ENCODE assay signal across 1 cellular context in the genomic region with DNA sequence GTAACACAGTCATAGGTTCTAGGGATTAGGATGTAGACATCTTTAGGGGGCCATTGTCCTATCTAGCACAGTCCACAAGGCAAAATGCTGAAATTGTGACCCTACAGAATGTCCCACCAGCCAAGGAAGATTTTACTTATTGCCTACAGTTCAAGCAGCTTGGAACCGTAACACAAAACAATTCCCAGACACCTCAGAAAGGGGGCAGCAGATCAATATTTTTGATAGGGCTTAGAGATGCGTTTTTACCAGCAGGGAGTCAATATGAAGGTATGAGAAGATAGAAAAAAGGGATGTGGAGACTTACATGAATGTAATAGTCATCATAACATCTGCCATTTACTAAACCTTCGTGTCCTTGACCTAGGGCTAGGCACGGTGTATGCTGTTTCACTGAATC.
TF ChIP-seq lines count a peak whose summit lies in the region.

No MANE protein-coding gene starts in this region.

TF ChIP-seq in H1, 55 proteins besides CTCF, POLR2A, EP300 and RAD21 (continued from another document):
- TF ChIP-seq, protein P1, sequence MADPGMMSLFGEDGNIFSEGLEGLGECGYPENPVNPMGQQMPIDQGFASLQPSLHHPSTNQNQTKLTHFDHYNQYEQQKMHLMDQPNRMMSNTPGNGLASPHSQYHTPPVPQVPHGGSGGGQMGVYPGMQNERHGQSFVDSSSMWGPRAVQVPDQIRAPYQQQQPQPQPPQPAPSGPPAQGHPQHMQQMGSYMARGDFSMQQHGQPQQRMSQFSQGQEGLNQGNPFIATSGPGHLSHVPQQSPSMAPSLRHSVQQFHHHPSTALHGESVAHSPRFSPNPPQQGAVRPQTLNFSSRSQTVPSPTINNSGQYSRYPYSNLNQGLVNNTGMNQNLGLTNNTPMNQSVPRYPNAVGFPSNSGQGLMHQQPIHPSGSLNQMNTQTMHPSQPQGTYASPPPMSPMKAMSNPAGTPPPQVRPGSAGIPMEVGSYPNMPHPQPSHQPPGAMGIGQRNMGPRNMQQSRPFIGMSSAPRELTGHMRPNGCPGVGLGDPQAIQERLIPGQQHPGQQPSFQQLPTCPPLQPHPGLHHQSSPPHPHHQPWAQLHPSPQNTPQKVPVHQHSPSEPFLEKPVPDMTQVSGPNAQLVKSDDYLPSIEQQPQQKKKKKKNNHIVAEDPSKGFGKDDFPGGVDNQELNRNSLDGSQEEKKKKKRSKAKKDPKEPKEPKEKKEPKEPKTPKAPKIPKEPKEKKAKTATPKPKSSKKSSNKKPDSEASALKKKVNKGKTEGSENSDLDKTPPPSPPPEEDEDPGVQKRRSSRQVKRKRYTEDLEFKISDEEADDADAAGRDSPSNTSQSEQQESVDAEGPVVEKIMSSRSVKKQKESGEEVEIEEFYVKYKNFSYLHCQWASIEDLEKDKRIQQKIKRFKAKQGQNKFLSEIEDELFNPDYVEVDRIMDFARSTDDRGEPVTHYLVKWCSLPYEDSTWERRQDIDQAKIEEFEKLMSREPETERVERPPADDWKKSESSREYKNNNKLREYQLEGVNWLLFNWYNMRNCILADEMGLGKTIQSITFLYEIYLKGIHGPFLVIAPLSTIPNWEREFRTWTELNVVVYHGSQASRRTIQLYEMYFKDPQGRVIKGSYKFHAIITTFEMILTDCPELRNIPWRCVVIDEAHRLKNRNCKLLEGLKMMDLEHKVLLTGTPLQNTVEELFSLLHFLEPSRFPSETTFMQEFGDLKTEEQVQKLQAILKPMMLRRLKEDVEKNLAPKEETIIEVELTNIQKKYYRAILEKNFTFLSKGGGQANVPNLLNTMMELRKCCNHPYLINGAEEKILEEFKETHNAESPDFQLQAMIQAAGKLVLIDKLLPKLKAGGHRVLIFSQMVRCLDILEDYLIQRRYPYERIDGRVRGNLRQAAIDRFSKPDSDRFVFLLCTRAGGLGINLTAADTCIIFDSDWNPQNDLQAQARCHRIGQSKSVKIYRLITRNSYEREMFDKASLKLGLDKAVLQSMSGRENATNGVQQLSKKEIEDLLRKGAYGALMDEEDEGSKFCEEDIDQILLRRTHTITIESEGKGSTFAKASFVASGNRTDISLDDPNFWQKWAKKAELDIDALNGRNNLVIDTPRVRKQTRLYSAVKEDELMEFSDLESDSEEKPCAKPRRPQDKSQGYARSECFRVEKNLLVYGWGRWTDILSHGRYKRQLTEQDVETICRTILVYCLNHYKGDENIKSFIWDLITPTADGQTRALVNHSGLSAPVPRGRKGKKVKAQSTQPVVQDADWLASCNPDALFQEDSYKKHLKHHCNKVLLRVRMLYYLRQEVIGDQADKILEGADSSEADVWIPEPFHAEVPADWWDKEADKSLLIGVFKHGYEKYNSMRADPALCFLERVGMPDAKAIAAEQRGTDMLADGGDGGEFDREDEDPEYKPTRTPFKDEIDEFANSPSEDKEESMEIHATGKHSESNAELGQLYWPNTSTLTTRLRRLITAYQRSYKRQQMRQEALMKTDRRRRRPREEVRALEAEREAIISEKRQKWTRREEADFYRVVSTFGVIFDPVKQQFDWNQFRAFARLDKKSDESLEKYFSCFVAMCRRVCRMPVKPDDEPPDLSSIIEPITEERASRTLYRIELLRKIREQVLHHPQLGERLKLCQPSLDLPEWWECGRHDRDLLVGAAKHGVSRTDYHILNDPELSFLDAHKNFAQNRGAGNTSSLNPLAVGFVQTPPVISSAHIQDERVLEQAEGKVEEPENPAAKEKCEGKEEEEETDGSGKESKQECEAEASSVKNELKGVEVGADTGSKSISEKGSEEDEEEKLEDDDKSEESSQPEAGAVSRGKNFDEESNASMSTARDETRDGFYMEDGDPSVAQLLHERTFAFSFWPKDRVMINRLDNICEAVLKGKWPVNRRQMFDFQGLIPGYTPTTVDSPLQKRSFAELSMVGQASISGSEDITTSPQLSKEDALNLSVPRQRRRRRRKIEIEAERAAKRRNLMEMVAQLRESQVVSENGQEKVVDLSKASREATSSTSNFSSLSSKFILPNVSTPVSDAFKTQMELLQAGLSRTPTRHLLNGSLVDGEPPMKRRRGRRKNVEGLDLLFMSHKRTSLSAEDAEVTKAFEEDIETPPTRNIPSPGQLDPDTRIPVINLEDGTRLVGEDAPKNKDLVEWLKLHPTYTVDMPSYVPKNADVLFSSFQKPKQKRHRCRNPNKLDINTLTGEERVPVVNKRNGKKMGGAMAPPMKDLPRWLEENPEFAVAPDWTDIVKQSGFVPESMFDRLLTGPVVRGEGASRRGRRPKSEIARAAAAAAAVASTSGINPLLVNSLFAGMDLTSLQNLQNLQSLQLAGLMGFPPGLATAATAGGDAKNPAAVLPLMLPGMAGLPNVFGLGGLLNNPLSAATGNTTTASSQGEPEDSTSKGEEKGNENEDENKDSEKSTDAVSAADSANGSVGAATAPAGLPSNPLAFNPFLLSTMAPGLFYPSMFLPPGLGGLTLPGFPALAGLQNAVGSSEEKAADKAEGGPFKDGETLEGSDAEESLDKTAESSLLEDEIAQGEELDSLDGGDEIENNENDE (IDR thresholded peaks at IDR 0.05; ENCODE audit: insufficient replicate concordance, low read length): no peak
- no peak for TF ChIP-seq RBBP5 (IDR thresholded peaks at IDR 0.05; ENCODE audit: borderline replicate concordance, low read depth, low read length)
